2 cellular contexts compared by ENCODE assay signal in the genomic region with DNA sequence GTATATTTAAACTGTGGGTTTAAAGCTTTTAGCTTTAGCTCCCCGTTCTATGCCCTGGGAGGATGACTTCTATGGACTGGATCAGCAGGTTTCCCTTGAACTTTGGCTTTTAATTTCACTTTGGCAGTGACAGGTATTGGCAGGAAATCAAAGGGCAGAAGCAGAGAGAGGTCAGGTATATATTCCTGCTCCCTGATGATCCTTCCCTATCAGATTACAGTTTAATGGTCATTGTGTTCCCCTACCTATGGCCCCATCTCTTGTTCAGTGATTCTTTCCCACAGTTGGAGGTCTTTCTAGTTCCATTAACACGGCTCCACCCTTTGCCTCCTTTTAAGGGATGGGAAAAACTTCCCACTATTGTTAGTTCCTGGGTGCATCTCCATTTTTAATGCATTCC.
TF ChIP-seq lines count a peak whose summit lies in the region.

No MANE protein-coding gene starts in this region.

TF ChIP-seq in liver, 16 proteins besides CTCF, POLR2A, EP300 and RAD21:
- TF ChIP-seq SP1 (IDR thresholded peaks at IDR 0.05) (no peak), NR2F2 (IDR thresholded peaks at IDR 0.05) (peak; percentile 65), RXRA (IDR thresholded peaks at IDR 0.05) (peak; percentile 27 to 35), TAF1 (conservative IDR thresholded peaks at IDR 0.05) (no peak), HNF4A (conservative IDR thresholded peaks at IDR 0.05) (peak; percentile 89 to 92), EGR1 (IDR thresholded peaks at IDR 0.05; ENCODE audit: low read depth in 2 of 2) (no peak)
- TF ChIP-seq, protein P1, sequence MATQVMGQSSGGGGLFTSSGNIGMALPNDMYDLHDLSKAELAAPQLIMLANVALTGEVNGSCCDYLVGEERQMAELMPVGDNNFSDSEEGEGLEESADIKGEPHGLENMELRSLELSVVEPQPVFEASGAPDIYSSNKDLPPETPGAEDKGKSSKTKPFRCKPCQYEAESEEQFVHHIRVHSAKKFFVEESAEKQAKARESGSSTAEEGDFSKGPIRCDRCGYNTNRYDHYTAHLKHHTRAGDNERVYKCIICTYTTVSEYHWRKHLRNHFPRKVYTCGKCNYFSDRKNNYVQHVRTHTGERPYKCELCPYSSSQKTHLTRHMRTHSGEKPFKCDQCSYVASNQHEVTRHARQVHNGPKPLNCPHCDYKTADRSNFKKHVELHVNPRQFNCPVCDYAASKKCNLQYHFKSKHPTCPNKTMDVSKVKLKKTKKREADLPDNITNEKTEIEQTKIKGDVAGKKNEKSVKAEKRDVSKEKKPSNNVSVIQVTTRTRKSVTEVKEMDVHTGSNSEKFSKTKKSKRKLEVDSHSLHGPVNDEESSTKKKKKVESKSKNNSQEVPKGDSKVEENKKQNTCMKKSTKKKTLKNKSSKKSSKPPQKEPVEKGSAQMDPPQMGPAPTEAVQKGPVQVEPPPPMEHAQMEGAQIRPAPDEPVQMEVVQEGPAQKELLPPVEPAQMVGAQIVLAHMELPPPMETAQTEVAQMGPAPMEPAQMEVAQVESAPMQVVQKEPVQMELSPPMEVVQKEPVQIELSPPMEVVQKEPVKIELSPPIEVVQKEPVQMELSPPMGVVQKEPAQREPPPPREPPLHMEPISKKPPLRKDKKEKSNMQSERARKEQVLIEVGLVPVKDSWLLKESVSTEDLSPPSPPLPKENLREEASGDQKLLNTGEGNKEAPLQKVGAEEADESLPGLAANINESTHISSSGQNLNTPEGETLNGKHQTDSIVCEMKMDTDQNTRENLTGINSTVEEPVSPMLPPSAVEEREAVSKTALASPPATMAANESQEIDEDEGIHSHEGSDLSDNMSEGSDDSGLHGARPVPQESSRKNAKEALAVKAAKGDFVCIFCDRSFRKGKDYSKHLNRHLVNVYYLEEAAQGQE (IDR thresholded peaks at IDR 0.05), result no peak
- TF ChIP-seq, protein P2, sequence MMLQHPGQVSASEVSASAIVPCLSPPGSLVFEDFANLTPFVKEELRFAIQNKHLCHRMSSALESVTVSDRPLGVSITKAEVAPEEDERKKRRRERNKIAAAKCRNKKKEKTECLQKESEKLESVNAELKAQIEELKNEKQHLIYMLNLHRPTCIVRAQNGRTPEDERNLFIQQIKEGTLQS (IDR thresholded peaks at IDR 0.05), result no peak

TF ChIP-seq in HepG2, 621 proteins besides CTCF, POLR2A, EP300 and RAD21:
- TF ChIP-seq, protein P3, sequence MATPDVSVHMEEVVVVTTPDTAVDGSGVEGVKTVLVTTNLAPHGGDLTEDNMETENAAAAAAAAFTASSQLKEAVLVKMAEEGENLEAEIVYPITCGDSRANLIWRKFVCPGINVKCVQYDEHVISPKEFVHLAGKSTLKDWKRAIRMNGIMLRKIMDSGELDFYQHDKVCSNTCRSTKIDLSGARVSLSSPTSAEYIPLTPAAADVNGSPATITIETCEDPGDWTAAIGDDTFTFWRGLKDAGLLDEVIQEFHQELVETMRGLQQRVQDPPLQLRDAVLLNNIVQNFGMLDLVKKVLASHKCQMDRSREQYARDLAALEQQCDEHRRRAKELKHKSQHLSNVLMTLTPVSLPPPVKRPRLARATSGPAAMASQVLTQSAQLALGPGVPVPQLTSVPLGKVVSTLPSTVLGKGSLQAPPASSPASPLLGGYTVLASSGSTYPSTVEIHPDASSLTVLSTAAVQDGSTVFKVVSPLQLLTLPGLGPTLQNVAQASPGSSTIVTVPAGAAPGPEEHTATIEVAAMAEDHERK (CRISPR knock-in tag; IDR thresholded peaks at IDR 0.05; ENCODE audit: low read depth), result no peak
- TF ChIP-seq MBNL3 (CRISPR knock-in tag; conservative IDR thresholded peaks at IDR 0.05), result no peak
- TF ChIP-seq, protein P4, sequence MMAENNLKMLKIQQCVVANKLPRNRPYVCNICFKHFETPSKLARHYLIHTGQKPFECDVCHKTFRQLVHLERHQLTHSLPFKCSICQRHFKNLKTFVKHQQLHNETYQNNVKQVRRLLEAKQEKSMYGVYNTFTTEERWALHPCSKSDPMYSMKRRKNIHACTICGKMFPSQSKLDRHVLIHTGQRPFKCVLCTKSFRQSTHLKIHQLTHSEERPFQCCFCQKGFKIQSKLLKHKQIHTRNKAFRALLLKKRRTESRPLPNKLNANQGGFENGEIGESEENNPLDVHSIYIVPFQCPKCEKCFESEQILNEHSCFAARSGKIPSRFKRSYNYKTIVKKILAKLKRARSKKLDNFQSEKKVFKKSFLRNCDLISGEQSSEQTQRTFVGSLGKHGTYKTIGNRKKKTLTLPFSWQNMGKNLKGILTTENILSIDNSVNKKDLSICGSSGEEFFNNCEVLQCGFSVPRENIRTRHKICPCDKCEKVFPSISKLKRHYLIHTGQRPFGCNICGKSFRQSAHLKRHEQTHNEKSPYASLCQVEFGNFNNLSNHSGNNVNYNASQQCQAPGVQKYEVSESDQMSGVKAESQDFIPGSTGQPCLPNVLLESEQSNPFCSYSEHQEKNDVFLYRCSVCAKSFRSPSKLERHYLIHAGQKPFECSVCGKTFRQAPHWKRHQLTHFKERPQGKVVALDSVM (CRISPR knock-in tag; IDR thresholded peaks at IDR 0.05), result no peak
- no peak for TF ChIP-seq MTA3 (CRISPR knock-in tag; IDR thresholded peaks at IDR 0.05)
- no peak for TF ChIP-seq NCOA2 (CRISPR knock-in tag; IDR thresholded peaks at IDR 0.05)
- no peak for TF ChIP-seq ZNF460 (CRISPR knock-in tag; IDR thresholded peaks at IDR 0.05; ENCODE audit: borderline replicate concordance)
- TF ChIP-seq, protein P5, sequence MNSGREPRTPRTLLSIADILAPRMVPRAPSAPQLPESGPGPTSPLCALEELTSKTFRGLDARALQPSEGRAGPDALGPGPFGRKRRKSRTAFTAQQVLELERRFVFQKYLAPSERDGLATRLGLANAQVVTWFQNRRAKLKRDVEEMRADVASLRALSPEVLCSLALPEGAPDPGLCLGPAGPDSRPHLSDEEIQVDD (CRISPR knock-in tag; IDR thresholded peaks at IDR 0.05; ENCODE audit: borderline replicate concordance), result no peak
- TF ChIP-seq MXD4 (CRISPR knock-in tag; IDR thresholded peaks at IDR 0.05), result no peak
- no peak for TF ChIP-seq ZNF660 (CRISPR knock-in tag; IDR thresholded peaks at IDR 0.05; ENCODE audit: borderline replicate concordance, low read depth)
- no peak for TF ChIP-seq RBM22 (optimal IDR thresholded peaks at IDR 0.05; ENCODE audit: low read length)
- no peak for TF ChIP-seq ZNF570 (CRISPR knock-in tag; IDR thresholded peaks at IDR 0.05; ENCODE audit: borderline replicate concordance)
